In the genomic region with DNA sequence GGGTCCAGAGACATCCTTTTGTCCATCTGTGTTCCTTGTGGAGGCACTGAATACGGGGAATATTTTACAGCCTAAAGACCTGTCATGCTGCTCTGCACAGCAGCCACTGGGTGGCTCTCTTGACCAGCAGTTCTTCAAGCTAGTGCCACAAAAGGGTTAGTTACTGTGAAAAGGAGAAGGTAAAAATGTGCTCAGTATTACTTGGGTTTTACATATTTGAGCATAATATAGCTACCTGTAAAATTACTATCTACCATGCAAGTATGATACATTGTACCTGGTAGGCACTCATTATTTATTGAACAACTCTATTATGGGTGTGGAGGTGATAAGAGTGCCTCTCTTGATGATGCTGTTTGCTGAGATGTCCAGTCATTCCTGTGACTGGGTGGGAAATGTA, we compare ENCODE assay signal across 1 cellular context.
TF ChIP-seq lines count a peak whose summit lies in the region.

No MANE protein-coding gene starts in this region.

TF ChIP-seq in HepG2, 621 proteins besides CTCF, POLR2A, EP300 and RAD21 (continued from another document and continues in another):
- TF ChIP-seq, protein P1, sequence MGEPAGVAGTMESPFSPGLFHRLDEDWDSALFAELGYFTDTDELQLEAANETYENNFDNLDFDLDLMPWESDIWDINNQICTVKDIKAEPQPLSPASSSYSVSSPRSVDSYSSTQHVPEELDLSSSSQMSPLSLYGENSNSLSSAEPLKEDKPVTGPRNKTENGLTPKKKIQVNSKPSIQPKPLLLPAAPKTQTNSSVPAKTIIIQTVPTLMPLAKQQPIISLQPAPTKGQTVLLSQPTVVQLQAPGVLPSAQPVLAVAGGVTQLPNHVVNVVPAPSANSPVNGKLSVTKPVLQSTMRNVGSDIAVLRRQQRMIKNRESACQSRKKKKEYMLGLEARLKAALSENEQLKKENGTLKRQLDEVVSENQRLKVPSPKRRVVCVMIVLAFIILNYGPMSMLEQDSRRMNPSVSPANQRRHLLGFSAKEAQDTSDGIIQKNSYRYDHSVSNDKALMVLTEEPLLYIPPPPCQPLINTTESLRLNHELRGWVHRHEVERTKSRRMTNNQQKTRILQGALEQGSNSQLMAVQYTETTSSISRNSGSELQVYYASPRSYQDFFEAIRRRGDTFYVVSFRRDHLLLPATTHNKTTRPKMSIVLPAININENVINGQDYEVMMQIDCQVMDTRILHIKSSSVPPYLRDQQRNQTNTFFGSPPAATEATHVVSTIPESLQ (CRISPR knock-in tag; conservative IDR thresholded peaks at IDR 0.05) = no peak
- no peak for TF ChIP-seq ZNF567 (CRISPR knock-in tag; IDR thresholded peaks at IDR 0.05; ENCODE audit: borderline replicate concordance)
- TF ChIP-seq TARDBP (CRISPR knock-in tag; IDR thresholded peaks at IDR 0.05) = peak; percentile 77
- no peak for TF ChIP-seq HMGA1 (CRISPR knock-in tag; conservative IDR thresholded peaks at IDR 0.05)
- no peak for TF ChIP-seq SMAD1 (CRISPR knock-in tag; IDR thresholded peaks at IDR 0.05; ENCODE audit: borderline replicate concordance, low read depth)
- TF ChIP-seq, protein P2, sequence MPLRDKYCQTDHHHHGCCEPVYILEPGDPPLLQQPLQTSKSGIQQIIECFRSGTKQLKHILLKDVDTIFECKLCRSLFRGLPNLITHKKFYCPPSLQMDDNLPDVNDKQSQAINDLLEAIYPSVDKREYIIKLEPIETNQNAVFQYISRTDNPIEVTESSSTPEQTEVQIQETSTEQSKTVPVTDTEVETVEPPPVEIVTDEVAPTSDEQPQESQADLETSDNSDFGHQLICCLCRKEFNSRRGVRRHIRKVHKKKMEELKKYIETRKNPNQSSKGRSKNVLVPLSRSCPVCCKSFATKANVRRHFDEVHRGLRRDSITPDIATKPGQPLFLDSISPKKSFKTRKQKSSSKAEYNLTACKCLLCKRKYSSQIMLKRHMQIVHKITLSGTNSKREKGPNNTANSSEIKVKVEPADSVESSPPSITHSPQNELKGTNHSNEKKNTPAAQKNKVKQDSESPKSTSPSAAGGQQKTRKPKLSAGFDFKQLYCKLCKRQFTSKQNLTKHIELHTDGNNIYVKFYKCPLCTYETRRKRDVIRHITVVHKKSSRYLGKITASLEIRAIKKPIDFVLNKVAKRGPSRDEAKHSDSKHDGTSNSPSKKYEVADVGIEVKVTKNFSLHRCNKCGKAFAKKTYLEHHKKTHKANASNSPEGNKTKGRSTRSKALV (CRISPR knock-in tag; IDR thresholded peaks at IDR 0.05) = no peak
- no peak for TF ChIP-seq IKZF1 (IDR thresholded peaks at IDR 0.05)
- TF ChIP-seq ZSCAN12 (CRISPR knock-in tag; IDR thresholded peaks at IDR 0.05) = no peak
- no peak for TF ChIP-seq PRMT3 (CRISPR knock-in tag; IDR thresholded peaks at IDR 0.05; ENCODE audit: borderline replicate concordance, low read depth)
- TF ChIP-seq, protein P3, sequence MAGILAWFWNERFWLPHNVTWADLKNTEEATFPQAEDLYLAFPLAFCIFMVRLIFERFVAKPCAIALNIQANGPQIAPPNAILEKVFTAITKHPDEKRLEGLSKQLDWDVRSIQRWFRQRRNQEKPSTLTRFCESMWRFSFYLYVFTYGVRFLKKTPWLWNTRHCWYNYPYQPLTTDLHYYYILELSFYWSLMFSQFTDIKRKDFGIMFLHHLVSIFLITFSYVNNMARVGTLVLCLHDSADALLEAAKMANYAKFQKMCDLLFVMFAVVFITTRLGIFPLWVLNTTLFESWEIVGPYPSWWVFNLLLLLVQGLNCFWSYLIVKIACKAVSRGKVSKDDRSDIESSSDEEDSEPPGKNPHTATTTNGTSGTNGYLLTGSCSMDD (CRISPR knock-in tag; IDR thresholded peaks at IDR 0.05) = no peak
- TF ChIP-seq MEF2D (CRISPR knock-in tag; IDR thresholded peaks at IDR 0.05) = no peak
- TF ChIP-seq KAT2B (IDR thresholded peaks at IDR 0.05; ENCODE audit: borderline replicate concordance, low read depth, low read length) = no peak
- no peak for TF ChIP-seq PAF1 (CRISPR knock-in tag; IDR thresholded peaks at IDR 0.05)
- TF ChIP-seq ZNF20 (CRISPR knock-in tag; IDR thresholded peaks at IDR 0.05) = no peak
- TF ChIP-seq ZNF660 (CRISPR knock-in tag; IDR thresholded peaks at IDR 0.05; ENCODE audit: borderline replicate concordance, low read depth) = no peak
- TF ChIP-seq, protein P4, sequence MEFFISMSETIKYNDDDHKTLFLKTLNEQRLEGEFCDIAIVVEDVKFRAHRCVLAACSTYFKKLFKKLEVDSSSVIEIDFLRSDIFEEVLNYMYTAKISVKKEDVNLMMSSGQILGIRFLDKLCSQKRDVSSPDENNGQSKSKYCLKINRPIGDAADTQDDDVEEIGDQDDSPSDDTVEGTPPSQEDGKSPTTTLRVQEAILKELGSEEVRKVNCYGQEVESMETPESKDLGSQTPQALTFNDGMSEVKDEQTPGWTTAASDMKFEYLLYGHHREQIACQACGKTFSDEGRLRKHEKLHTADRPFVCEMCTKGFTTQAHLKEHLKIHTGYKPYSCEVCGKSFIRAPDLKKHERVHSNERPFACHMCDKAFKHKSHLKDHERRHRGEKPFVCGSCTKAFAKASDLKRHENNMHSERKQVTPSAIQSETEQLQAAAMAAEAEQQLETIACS (CRISPR knock-in tag; IDR thresholded peaks at IDR 0.05) = no peak
- TF ChIP-seq, protein P5, sequence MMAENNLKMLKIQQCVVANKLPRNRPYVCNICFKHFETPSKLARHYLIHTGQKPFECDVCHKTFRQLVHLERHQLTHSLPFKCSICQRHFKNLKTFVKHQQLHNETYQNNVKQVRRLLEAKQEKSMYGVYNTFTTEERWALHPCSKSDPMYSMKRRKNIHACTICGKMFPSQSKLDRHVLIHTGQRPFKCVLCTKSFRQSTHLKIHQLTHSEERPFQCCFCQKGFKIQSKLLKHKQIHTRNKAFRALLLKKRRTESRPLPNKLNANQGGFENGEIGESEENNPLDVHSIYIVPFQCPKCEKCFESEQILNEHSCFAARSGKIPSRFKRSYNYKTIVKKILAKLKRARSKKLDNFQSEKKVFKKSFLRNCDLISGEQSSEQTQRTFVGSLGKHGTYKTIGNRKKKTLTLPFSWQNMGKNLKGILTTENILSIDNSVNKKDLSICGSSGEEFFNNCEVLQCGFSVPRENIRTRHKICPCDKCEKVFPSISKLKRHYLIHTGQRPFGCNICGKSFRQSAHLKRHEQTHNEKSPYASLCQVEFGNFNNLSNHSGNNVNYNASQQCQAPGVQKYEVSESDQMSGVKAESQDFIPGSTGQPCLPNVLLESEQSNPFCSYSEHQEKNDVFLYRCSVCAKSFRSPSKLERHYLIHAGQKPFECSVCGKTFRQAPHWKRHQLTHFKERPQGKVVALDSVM (CRISPR knock-in tag; IDR thresholded peaks at IDR 0.05) = no peak
- TF ChIP-seq, protein P6, sequence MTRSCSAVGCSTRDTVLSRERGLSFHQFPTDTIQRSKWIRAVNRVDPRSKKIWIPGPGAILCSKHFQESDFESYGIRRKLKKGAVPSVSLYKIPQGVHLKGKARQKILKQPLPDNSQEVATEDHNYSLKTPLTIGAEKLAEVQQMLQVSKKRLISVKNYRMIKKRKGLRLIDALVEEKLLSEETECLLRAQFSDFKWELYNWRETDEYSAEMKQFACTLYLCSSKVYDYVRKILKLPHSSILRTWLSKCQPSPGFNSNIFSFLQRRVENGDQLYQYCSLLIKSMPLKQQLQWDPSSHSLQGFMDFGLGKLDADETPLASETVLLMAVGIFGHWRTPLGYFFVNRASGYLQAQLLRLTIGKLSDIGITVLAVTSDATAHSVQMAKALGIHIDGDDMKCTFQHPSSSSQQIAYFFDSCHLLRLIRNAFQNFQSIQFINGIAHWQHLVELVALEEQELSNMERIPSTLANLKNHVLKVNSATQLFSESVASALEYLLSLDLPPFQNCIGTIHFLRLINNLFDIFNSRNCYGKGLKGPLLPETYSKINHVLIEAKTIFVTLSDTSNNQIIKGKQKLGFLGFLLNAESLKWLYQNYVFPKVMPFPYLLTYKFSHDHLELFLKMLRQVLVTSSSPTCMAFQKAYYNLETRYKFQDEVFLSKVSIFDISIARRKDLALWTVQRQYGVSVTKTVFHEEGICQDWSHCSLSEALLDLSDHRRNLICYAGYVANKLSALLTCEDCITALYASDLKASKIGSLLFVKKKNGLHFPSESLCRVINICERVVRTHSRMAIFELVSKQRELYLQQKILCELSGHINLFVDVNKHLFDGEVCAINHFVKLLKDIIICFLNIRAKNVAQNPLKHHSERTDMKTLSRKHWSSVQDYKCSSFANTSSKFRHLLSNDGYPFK (CRISPR knock-in tag; IDR thresholded peaks at IDR 0.05; ENCODE audit: borderline replicate concordance) = no peak
- no peak for TF ChIP-seq ZNF547 (CRISPR knock-in tag; IDR thresholded peaks at IDR 0.05)
- TF ChIP-seq, protein P7, sequence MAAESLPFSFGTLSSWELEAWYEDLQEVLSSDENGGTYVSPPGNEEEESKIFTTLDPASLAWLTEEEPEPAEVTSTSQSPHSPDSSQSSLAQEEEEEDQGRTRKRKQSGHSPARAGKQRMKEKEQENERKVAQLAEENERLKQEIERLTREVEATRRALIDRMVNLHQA (CRISPR knock-in tag; IDR thresholded peaks at IDR 0.05) = no peak
- no peak; the same call in 2 of the 3 replicates for TF ChIP-seq MXI1 (IDR thresholded peaks at IDR 0.05; ENCODE audit: borderline replicate concordance, low read depth, low read length)
- TF ChIP-seq, protein P8, sequence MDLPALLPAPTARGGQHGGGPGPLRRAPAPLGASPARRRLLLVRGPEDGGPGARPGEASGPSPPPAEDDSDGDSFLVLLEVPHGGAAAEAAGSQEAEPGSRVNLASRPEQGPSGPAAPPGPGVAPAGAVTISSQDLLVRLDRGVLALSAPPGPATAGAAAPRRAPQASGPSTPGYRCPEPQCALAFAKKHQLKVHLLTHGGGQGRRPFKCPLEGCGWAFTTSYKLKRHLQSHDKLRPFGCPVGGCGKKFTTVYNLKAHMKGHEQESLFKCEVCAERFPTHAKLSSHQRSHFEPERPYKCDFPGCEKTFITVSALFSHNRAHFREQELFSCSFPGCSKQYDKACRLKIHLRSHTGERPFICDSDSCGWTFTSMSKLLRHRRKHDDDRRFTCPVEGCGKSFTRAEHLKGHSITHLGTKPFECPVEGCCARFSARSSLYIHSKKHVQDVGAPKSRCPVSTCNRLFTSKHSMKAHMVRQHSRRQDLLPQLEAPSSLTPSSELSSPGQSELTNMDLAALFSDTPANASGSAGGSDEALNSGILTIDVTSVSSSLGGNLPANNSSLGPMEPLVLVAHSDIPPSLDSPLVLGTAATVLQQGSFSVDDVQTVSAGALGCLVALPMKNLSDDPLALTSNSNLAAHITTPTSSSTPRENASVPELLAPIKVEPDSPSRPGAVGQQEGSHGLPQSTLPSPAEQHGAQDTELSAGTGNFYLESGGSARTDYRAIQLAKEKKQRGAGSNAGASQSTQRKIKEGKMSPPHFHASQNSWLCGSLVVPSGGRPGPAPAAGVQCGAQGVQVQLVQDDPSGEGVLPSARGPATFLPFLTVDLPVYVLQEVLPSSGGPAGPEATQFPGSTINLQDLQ (CRISPR knock-in tag; IDR thresholded peaks at IDR 0.05) = no peak
- peak; percentile 78; the same call in 1 of the 2 replicates for TF ChIP-seq MIXL1 (CRISPR knock-in tag; IDR thresholded peaks at IDR 0.05)
- TF ChIP-seq CENPX (CRISPR knock-in tag; IDR thresholded peaks at IDR 0.05) = no peak
- TF ChIP-seq, protein P9, sequence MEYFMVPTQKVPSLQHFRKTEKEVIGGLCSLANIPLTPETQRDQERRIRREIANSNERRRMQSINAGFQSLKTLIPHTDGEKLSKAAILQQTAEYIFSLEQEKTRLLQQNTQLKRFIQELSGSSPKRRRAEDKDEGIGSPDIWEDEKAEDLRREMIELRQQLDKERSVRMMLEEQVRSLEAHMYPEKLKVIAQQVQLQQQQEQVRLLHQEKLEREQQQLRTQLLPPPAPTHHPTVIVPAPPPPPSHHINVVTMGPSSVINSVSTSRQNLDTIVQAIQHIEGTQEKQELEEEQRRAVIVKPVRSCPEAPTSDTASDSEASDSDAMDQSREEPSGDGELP (IDR thresholded peaks at IDR 0.05; ENCODE audit: borderline replicate concordance, low read depth) = no peak
- no peak for TF ChIP-seq ATM (IDR thresholded peaks at IDR 0.05; ENCODE audit: borderline replicate concordance)
- no peak for TF ChIP-seq SALL1 (CRISPR knock-in tag; IDR thresholded peaks at IDR 0.05)
- no peak for TF ChIP-seq YEATS4 (CRISPR knock-in tag; IDR thresholded peaks at IDR 0.05; ENCODE audit: borderline replicate concordance)
- TF ChIP-seq NCOA1 (CRISPR knock-in tag; IDR thresholded peaks at IDR 0.05) = no peak
- no peak for TF ChIP-seq GLI4 (CRISPR knock-in tag; IDR thresholded peaks at IDR 0.05; ENCODE audit: borderline replicate concordance)
- TF ChIP-seq, protein P10, sequence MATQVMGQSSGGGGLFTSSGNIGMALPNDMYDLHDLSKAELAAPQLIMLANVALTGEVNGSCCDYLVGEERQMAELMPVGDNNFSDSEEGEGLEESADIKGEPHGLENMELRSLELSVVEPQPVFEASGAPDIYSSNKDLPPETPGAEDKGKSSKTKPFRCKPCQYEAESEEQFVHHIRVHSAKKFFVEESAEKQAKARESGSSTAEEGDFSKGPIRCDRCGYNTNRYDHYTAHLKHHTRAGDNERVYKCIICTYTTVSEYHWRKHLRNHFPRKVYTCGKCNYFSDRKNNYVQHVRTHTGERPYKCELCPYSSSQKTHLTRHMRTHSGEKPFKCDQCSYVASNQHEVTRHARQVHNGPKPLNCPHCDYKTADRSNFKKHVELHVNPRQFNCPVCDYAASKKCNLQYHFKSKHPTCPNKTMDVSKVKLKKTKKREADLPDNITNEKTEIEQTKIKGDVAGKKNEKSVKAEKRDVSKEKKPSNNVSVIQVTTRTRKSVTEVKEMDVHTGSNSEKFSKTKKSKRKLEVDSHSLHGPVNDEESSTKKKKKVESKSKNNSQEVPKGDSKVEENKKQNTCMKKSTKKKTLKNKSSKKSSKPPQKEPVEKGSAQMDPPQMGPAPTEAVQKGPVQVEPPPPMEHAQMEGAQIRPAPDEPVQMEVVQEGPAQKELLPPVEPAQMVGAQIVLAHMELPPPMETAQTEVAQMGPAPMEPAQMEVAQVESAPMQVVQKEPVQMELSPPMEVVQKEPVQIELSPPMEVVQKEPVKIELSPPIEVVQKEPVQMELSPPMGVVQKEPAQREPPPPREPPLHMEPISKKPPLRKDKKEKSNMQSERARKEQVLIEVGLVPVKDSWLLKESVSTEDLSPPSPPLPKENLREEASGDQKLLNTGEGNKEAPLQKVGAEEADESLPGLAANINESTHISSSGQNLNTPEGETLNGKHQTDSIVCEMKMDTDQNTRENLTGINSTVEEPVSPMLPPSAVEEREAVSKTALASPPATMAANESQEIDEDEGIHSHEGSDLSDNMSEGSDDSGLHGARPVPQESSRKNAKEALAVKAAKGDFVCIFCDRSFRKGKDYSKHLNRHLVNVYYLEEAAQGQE (IDR thresholded peaks at IDR 0.05; ENCODE audit: borderline replicate concordance in 1 of 2, low read depth in 1 of 2, low read length in 2 of 2) = no peak
- TF ChIP-seq SP5 (CRISPR knock-in tag; IDR thresholded peaks at IDR 0.05; ENCODE audit: borderline replicate concordance, low read depth) = peak; percentile 36; the same call in 1 of the 2 replicates
- TF ChIP-seq NAIF1 (CRISPR knock-in tag; IDR thresholded peaks at IDR 0.05; ENCODE audit: borderline replicate concordance) = no peak
- no peak for TF ChIP-seq PAX8 (CRISPR knock-in tag; IDR thresholded peaks at IDR 0.05; ENCODE audit: borderline replicate concordance)
- TF ChIP-seq ZFP36L1 (CRISPR knock-in tag; IDR thresholded peaks at IDR 0.05) = no peak
- no peak for TF ChIP-seq ETV6 (CRISPR knock-in tag; conservative IDR thresholded peaks at IDR 0.05)
- TF ChIP-seq, protein P11, sequence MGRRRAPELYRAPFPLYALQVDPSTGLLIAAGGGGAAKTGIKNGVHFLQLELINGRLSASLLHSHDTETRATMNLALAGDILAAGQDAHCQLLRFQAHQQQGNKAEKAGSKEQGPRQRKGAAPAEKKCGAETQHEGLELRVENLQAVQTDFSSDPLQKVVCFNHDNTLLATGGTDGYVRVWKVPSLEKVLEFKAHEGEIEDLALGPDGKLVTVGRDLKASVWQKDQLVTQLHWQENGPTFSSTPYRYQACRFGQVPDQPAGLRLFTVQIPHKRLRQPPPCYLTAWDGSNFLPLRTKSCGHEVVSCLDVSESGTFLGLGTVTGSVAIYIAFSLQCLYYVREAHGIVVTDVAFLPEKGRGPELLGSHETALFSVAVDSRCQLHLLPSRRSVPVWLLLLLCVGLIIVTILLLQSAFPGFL (CRISPR knock-in tag; IDR thresholded peaks at IDR 0.05) = no peak
- no peak for TF ChIP-seq ZNF382 (CRISPR knock-in tag; IDR thresholded peaks at IDR 0.05; ENCODE audit: borderline replicate concordance)
- TF ChIP-seq ZNF232 (CRISPR knock-in tag; IDR thresholded peaks at IDR 0.05; ENCODE audit: borderline replicate concordance) = no peak
